9 cellular contexts compared by ENCODE assay signal in the genomic region with DNA sequence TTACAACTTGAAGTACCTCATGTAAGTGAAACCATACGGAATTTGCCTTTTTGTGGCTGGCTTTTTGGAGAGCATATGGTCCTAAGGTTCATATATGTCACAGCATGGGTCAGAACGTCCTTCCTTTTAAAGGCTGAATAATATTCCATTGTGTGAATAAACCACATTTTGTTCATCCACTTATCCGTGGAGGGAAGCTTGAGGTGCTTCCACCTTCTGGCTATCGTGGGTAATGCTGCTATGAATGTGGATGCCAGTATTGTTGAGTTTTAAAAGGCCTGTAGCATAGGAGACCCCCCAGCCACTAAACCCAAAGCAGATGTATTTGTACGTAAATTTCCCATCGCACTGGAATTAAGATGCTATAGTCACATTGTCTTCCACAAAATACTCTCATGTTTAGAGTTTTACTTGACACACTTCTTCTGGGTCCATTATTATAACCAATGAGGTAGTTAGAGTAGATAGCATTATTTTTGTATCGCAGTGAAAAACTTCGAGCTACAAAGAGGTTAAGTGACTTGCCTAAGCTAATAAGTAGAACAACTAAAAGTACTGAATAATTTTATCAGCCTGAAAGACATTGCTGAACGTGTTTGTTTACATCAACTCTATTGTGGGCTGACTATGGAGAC.
DNase-seq lines count a peak whose midpoint lies in the region; ATAC-seq and TF ChIP-seq lines count a peak whose summit lies in the region.
"Had no signal": no experiment of that assay in that cellular context is flagged by ENCODE, and none has a peak within 500 bp of the region (broad histone marks: within the 10 kb centered on the region; RNA-seq: fewer than 3 reads in every experiment).

No MANE protein-coding gene starts in this region.

- no peaks in the 10 kb centered on the region for H3F3A ChIP-seq in SU-DHL-6 (ENCODE audit: insufficient read depth)

- H2AFZ ChIP-seq in SU-DHL-6 (ENCODE audit: low read depth, low read length, severe bottlenecking), result no peak overlapping the region

- DNase-seq in left ventricle myocardium inferior (no peak), left ventricle myocardium superior (no peak), iPS DF 6.9 (ENCODE audit: low read depth, low spot score) (peak; percentile 16), uterus (no peak), COR-L47 (lab: John Stamatoyannopoulos, UW) (no peak), ecto neural progenitor cell (ENCODE audit: low spot score) (no peak)
- DNase-seq: activated naive CD8-positive, alpha-beta T cell treated with anti-CD3 and anti-CD28 coated beads, Interleukin-2, amount 10 ng/mL, durations not matched to agents 7 days and 5 days had no signal

- no peak for ATAC-seq in left ventricle myocardium superior
- ATAC-seq in GM21825 (IDR thresholded peaks at IDR 0.05; ENCODE audit: unreplicated experiment), result no peak

- no peak overlapping the region for H3K4me2 ChIP-seq in SU-DHL-6 (ENCODE audit: low read depth, low read length, poor library complexity, severe bottlenecking)

- no peak for TF ChIP-seq POLR2A in uterus (IDR thresholded peaks at IDR 0.05)

- H3K27ac ChIP-seq in left ventricle myocardium inferior (replicated peaks) (no peak overlapping the region), SU-DHL-6 (ENCODE audit: low read depth, low read length) (no peak overlapping the region), iPS DF 6.9 (ENCODE audit: low read length) (no peak overlapping the region), uterus (no peak overlapping the region)

- intact Hi-C loops in left ventricle myocardium inferior (cut with micrococcal nuclease) (no loop called here), left ventricle myocardium superior (cut with micrococcal nuclease) (no loop called here), uterus (cut with DNase I; ENCODE audit: low total_unique reads) (no loop called here)

- no peak overlapping the region for H3K4me3 ChIP-seq in left ventricle myocardium inferior
- H3K4me3 ChIP-seq in SU-DHL-6 (ENCODE audit: insufficient read depth, low read length, poor library complexity, severe bottlenecking), result no peak overlapping the region
- no peak overlapping the region for H3K4me3 ChIP-seq in iPS DF 6.9 (ENCODE audit: low read length)
- H3K4me3 ChIP-seq in uterus, result no peak overlapping the region

- no peaks in the 10 kb centered on the region for H3K4me1 ChIP-seq in left ventricle myocardium inferior
- no peaks in the 10 kb centered on the region for H3K4me1 ChIP-seq in iPS DF 6.9 (ENCODE audit: control insufficient read depth, insufficient read depth, low read length)
- H3K4me1 ChIP-seq in uterus, result no peaks in the 10 kb centered on the region

- peak; percentile 74 for TF ChIP-seq CTCF in left ventricle myocardium inferior (IDR thresholded peaks at IDR 0.05; ENCODE audit: borderline replicate concordance)
- peak; percentile 44 for TF ChIP-seq CTCF in SU-DHL-6 (IDR thresholded peaks at IDR 0.05; ENCODE audit: insufficient read depth, low read length, poor library complexity, severe bottlenecking)
- TF ChIP-seq CTCF in uterus (IDR thresholded peaks at IDR 0.05), result peak in 3 of 4 experiments; percentile 33 to 56 (median 37)

- no peaks in the 10 kb centered on the region for H4K20me1 ChIP-seq in SU-DHL-6 (ENCODE audit: low read depth, low read length)

- no CpG with 5 or more reads among the region's 9 CpGs for WGBS in iPS DF 6.9 (ENCODE audit: insufficient coverage, insufficient read length)

- peaks cover 7% of the 10 kb centered on the region for H3K9me3 ChIP-seq in left ventricle myocardium inferior (replicated peaks)
- no peaks in the 10 kb centered on the region for H3K9me3 ChIP-seq in SU-DHL-6 (ENCODE audit: insufficient read depth, low read length)
- no peaks in the 10 kb centered on the region; the same call in 1 of the 2 replicates for H3K9me3 ChIP-seq in iPS DF 6.9 (ENCODE audit: control insufficient read depth, insufficient read depth, low read length)
- no peaks in the 10 kb centered on the region for H3K9me3 ChIP-seq in uterus

- H3K27me3 ChIP-seq in left ventricle myocardium inferior (ENCODE audit: low read depth) (no peaks in the 10 kb centered on the region), SU-DHL-6 (ENCODE audit: low read length) (no peaks in the 10 kb centered on the region), iPS DF 6.9 (ENCODE audit: control insufficient read depth, insufficient read depth, low read length) (no peaks in the 10 kb centered on the region), uterus (no peaks in the 10 kb centered on the region)

- H3K79me2 ChIP-seq in SU-DHL-6 (ENCODE audit: insufficient read depth, low read length), result no peaks in the 10 kb centered on the region

- H3K9ac ChIP-seq in SU-DHL-6 (ENCODE audit: low read length), result no peak overlapping the region

- no peaks in the 10 kb centered on the region for H3K9me2 ChIP-seq in SU-DHL-6 (replicated peaks; ENCODE audit: insufficient read depth, low read length)

- H3K36me3 ChIP-seq in left ventricle myocardium inferior (no peaks in the 10 kb centered on the region), SU-DHL-6 (ENCODE audit: low read length) (no peaks in the 10 kb centered on the region), iPS DF 6.9 (ENCODE audit: control insufficient read depth, insufficient read depth, low read length) (no peaks in the 10 kb centered on the region), uterus (no peaks in the 10 kb centered on the region)
